Comparison of ENCODE assay signal across 22 cellular contexts in the genomic region with DNA sequence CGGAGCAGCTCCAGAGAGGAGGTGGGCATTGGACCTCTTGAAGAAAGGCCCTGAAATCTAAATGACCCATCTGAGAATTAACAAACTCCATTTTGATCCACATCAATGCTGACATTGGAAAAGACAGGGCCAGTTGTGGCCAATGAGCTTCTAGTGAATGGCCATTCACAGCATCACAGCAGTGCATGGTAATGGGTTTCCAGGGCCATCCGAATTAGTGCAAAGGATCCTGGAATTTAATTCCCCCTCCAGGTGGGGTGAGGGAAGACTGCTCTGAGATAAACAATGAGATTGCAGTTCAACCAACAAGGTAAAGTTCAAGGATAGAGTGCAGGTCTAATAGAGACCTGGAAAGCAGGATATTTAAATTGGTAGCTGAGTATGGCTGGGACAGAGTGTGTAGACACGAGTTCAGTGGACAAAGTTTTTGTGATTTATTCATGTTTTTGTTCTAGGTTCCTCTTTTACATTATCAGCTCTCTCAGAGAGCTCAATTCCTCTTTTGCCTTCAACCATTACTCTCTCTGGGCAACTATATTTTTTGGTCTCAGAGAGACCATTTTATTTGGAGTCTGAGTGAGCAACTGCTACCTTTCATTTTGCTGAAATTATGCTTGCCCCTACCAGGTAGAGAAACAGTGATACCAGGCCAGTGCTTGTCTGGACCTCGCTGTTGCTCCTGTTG. TPM values are rescaled to one million over a fixed set of nuclear protein-coding genes. Genes with fewer than 3 reads are reported as not detected.
A peak's percentile ranks its signal among the peaks of the same experiment; 100 is the strongest.
DNase-seq lines count a peak whose midpoint lies in the region; ATAC-seq, FAIRE-seq and TF ChIP-seq lines count a peak whose summit lies in the region.
"Had no signal": no experiment of that assay in that cellular context is flagged by ENCODE, and none has a peak within 500 bp of the region (broad histone marks: within the 10 kb centered on the region; RNA-seq: fewer than 3 reads in every experiment).

No MANE protein-coding gene starts in this region.

- no peak for TF ChIP-seq POLR2A in H1 (IDR thresholded peaks at IDR 0.05; ENCODE audit: control extremely low read depth in 1 of 2, low read depth in 2 of 2, low read length in 2 of 2)

- H3K36me3 Mint-ChIP-seq in activated CD4-positive, alpha-beta T cell treated with anti-CD3 and anti-CD28 coated beads, Interleukin-2, amount 10 ng/mL, durations not matched to agents 24 days and 14 days (ENCODE audit: low read depth) = no peaks in the 10 kb centered on the region
- H3K36me3 Mint-ChIP-seq: CD14-positive monocyte had no signal

- no peak overlapping the region for H3K9ac ChIP-seq in H1 (replicated peaks in 1 of 4; ENCODE audit: extremely low read depth in 1 of 4, low read depth in 3 of 4, low read length in 3 of 4)

- no peak for FAIRE-seq in H1 (lab: Jason Lieb, UNC)
- FAIRE-seq: A549 had no signal

- ATAC-seq in HG03025 (IDR thresholded peaks at IDR 0.05; ENCODE audit: low FRiP score, unreplicated experiment) (no peak), HG03457 (IDR thresholded peaks at IDR 0.05; ENCODE audit: unreplicated experiment) (no peak), GM21723 (IDR thresholded peaks at IDR 0.05; ENCODE audit: unreplicated experiment) (no peak)
- ATAC-seq: A549, SK-N-SH treated with all-trans-retinoic acid at 6 μM for 48 hours had no signal

- CTCF ChIA-PET in H1 (lab: Charles Lee; ENCODE audit: partially characterized antibody) = interaction anchor here (0.6 to 1.7 kb wide), 3 partner anchors 11 to 64 kb away, joined by 3 to 10 read pairs (median 3); no protein-coding TSS in a partner anchor

- H3K9me3 ChIP-seq in H1 (ENCODE audit: insufficient read depth in 2 of 2, low read depth in 1 of 2, low read length in 1 of 2) = no peaks in the 10 kb centered on the region
- H3K9me3 ChIP-seq: A549, Peyer's patch had no signal

- H3K9me3 Mint-ChIP-seq in activated CD4-positive, alpha-beta T cell treated with anti-CD3 and anti-CD28 coated beads, Interleukin-2, amount 10 ng/mL, durations not matched to agents 24 days and 14 days = no peaks in the 10 kb centered on the region

- H3K4me3 Mint-ChIP-seq in activated CD4-positive, alpha-beta T cell treated with anti-CD3 and anti-CD28 coated beads, Interleukin-2, amount 10 ng/mL, durations not matched to agents 24 days and 14 days = no peak overlapping the region

- DNase-seq in activated CD4-positive, alpha-beta T cell treated with anti-CD3 and anti-CD28 coated beads, Interleukin-2, amount 10 ng/mL, durations not matched to agents 24 days and 14 days = peak; percentile 29
- no peak for DNase-seq in activated CD4-positive, alpha-beta T cell treated with anti-CD3 and anti-CD28 coated beads for 48 hours
- peak; percentile 44 for DNase-seq in OCI-M1 (lab: John Stamatoyannopoulos, UW)
- no peak for DNase-seq in H1 (ENCODE audit: low read depth in 1 of 2, low spot score in 2 of 2)
- DNase-seq: DMS 273 treated with DMSO at 0.1 percent for 48 hours, GF-D8, Karpas-422, MM.1S, NCI-H1417 treated with DMSO at 0.1 percent for 48 hours, NCI-H1930, NCI-H2171, NCI-H446 treated with DMSO at 0.1 percent for 48 hours, NCI-H748 treated with DMSO at 0.1 percent for 48 hours, Peyer's patch, SHP77 had no signal

- H2BK15ac ChIP-seq in H1 (ENCODE audit: low read length) = no peak overlapping the region

- no peak overlapping the region for H3K4ac ChIP-seq in H1 (replicated peaks; ENCODE audit: insufficient read length, low read depth, low read length)

- H4K20me1 ChIP-seq in H1 (replicated peaks in 1 of 2; ENCODE audit: control insufficient read depth in 1 of 2, insufficient read depth in 2 of 2, low read length in 2 of 2) = no peaks in the 10 kb centered on the region

- no peak overlapping the region for H2BK5ac ChIP-seq in H1 (ENCODE audit: low read depth, low read length)

- H3K23ac ChIP-seq in H1 (ENCODE audit: insufficient read length) = no peak overlapping the region

- no peak overlapping the region for H2AFZ ChIP-seq in H1 (ENCODE audit: low read length)

- H3K23me2 ChIP-seq in H1 (ENCODE audit: low read depth, low read length) = peaks cover under 1% of the 10 kb centered on the region

- no peak overlapping the region for H3K56ac ChIP-seq in H1 (replicated peaks; ENCODE audit: insufficient read length, low read depth, low read length)

- no peak overlapping the region for H3K4me3 ChIP-seq in H1 (ENCODE audit: extremely low read depth in 1 of 4, insufficient read depth in 2 of 4, low read depth in 3 of 4, low read length in 4 of 4)
- H3K4me3 ChIP-seq: A549, Peyer's patch had no signal

- POLR2A ChIA-PET in H1 (lab: Charles Lee; ENCODE audit: partially characterized antibody) = no interaction called here

- H2BK20ac ChIP-seq in H1 (ENCODE audit: low read length) = no peak overlapping the region

- no peak overlapping the region for H3K27ac Mint-ChIP-seq in activated CD4-positive, alpha-beta T cell treated with anti-CD3 and anti-CD28 coated beads, Interleukin-2, amount 10 ng/mL, durations not matched to agents 24 days and 14 days
- H3K27ac Mint-ChIP-seq: CD14-positive monocyte had no signal

- TF ChIP-seq RAD21 in H1 (IDR thresholded peaks at IDR 0.05 in 1 of 2, conservative IDR thresholded peaks at IDR 0.05 in 1 of 2; ENCODE audit: low read depth in 2 of 2, low read length in 2 of 2) = no peak

- 83% methylated on average over 4 of the region's 4 CpGs; no CpG with 5 or more reads in 1 of the 2 experiments for WGBS in H1 (ENCODE audit: extremely low coverage in 1 of 2, insufficient coverage in 1 of 2, insufficient read length in 1 of 2, insufficient replicate concordance in 2 of 2, low coverage in 1 of 2, low lambda C conversion rate in 2 of 2, missing lambda C conversion rate in 1 of 2), 2 experiments

- H3K4me1 ChIP-seq in H1 (replicated peaks in 1 of 4; ENCODE audit: control insufficient read depth in 3 of 4, insufficient read depth in 4 of 4, low read length in 3 of 4) = peaks cover 0 to 5% (median 1%) of the 10 kb centered on the region in 4 experiments; a peak in 2 of 7 replicates
- H3K4me1 ChIP-seq: A549 had no signal

- no peak overlapping the region for H3K4me2 ChIP-seq in H1 (ENCODE audit: insufficient read depth in 1 of 2, low read depth in 2 of 2, low read length in 2 of 2)
- H3K4me2 ChIP-seq: A549 had no signal

- H4K91ac ChIP-seq in H1 (replicated peaks; ENCODE audit: insufficient read length, low read length) = no peak overlapping the region

- TF ChIP-seq CTCF in H1 (IDR thresholded peaks at IDR 0.05; ENCODE audit: control extremely low read depth in 1 of 3, insufficient read depth in 1 of 3, low read depth in 1 of 3, low read length in 3 of 3) = no peak

- no peak overlapping the region for H3K27ac ChIP-seq in H1 (ENCODE audit: low read depth, low read length)
- H3K27ac ChIP-seq: A549, Peyer's patch had no signal

- H3K79me2 ChIP-seq in H1 (ENCODE audit: control insufficient read depth in 1 of 2, insufficient read depth in 2 of 2, low read length in 2 of 2) = no peaks in the 10 kb centered on the region

- no peak overlapping the region for H2BK12ac ChIP-seq in H1 (ENCODE audit: low read depth, low read length)

- no peak overlapping the region for H3K18ac ChIP-seq in H1 (ENCODE audit: extremely low read depth, low read length)

- H3K27me3 Mint-ChIP-seq in activated CD4-positive, alpha-beta T cell treated with anti-CD3 and anti-CD28 coated beads, Interleukin-2, amount 10 ng/mL, durations not matched to agents 24 days and 14 days = peaks cover 42% of the 10 kb centered on the region

- peaks cover 11 to 26% (median 24%) of the 10 kb centered on the region in 4 experiments for H3K27me3 ChIP-seq in H1 (replicated peaks in 1 of 4; ENCODE audit: control insufficient read depth in 3 of 4, extremely low read depth in 1 of 4, insufficient read depth in 3 of 4, low read length in 3 of 4)
- H3K27me3 ChIP-seq: Peyer's patch had no signal

- no peak overlapping the region for H2AK5ac ChIP-seq in H1 (ENCODE audit: low read depth, low read length)

- no peak overlapping the region for H2BK120ac ChIP-seq in H1 (replicated peaks; ENCODE audit: low read depth, low read length)

- no peaks in the 10 kb centered on the region for H3K79me1 ChIP-seq in H1 (ENCODE audit: low read depth, low read length)

- TF ChIP-seq EP300 in H1 (IDR thresholded peaks at IDR 0.05; ENCODE audit: borderline replicate concordance in 1 of 2, low read depth in 2 of 2, low read length in 2 of 2) = no peak

- H3K4me1 Mint-ChIP-seq in activated CD4-positive, alpha-beta T cell treated with anti-CD3 and anti-CD28 coated beads, Interleukin-2, amount 10 ng/mL, durations not matched to agents 24 days and 14 days = no peaks in the 10 kb centered on the region

- H4K8ac ChIP-seq in H1 (ENCODE audit: extremely low read depth, insufficient read depth, low read length) = no peak overlapping the region

- H3K14ac ChIP-seq in H1 (ENCODE audit: insufficient read length) = no peak overlapping the region

- intact Hi-C loops in activated CD4-positive, alpha-beta T cell treated with anti-CD3 and anti-CD28 coated beads, Interleukin-2, amount 10 ng/mL, durations not matched to agents 24 days and 14 days (cut with micrococcal nuclease) = no loop called here

- H4K5ac ChIP-seq in H1 (ENCODE audit: insufficient read length, low read depth, low read length) = no peak overlapping the region

- H3K36me3 ChIP-seq in H1 (ENCODE audit: control insufficient read depth in 2 of 4, insufficient read depth in 4 of 4, low read length in 3 of 4) = no peaks in the 10 kb centered on the region
- H3K36me3 ChIP-seq: Peyer's patch had no signal

TF ChIP-seq in H1, 55 proteins besides CTCF, POLR2A, EP300 and RAD21 (continues in another document):
- TF ChIP-seq MAFK (IDR thresholded peaks at IDR 0.05; ENCODE audit: low read depth, low read length) (no peak), SAP30 (IDR thresholded peaks at IDR 0.05; ENCODE audit: insufficient read depth, insufficient replicate concordance, low read length) (no peak), RFX5 (IDR thresholded peaks at IDR 0.05; ENCODE audit: borderline replicate concordance, low read depth, low read length) (peak; percentile 80; the same call in 1 of the 2 replicates), RNF2 (IDR thresholded peaks at IDR 0.05; ENCODE audit: borderline replicate concordance, low read depth, low read length, missing control alignments, poor library complexity, severe bottlenecking) (no peak), NRF1 (IDR thresholded peaks at IDR 0.05; ENCODE audit: low read depth, low read length) (no peak), GTF2F1 (IDR thresholded peaks at IDR 0.05; ENCODE audit: borderline replicate concordance, low read depth, low read length) (no peak)

RNA-seq across cellular contexts. Expression of a gene that starts 5.0 kb away (rescaled TPM):
- total RNA-seq in activated CD4-positive, alpha-beta T cell treated with anti-CD3 and anti-CD28 coated beads, Interleukin-2, amount 10 ng/mL, durations not matched to agents 24 days and 14 days = not detected in 2 replicates
- 0.19 and 0.37 TPM in 2 replicates for total RNA-seq in H1 (2021; fragmentation: NEBNext Ultra II Directional; extraction: Animal tissue kit (Norgen Biotek cat#: 25700))
- 0.09 and 0.17 TPM in 2 replicates for polyA plus RNA-seq in H1 (2011; rRNA removed)
- 0.14 TPM for polyA plus RNA-seq in H1 (2011; cell fraction: cytosol; rRNA removed)
- 0.16 TPM for polyA plus RNA-seq in H1 (2011; cell fraction: nucleus; rRNA removed)
- 0.09 to 0.28 TPM (median 0.18 TPM) in 4 replicates for polyA plus RNA-seq in H1 (2012, experiment 1 of 2)
- polyA plus RNA-seq in H1 (2012, experiment 2 of 2) = 0.04 TPM
- polyA plus RNA-seq in H1 (2013, experiment 1 of 2) = 0.18 TPM
- 0.20 TPM for polyA plus RNA-seq in H1 (2013, experiment 2 of 2)
- polyA minus RNA-seq in H1 (2011; rRNA and poly(A)+ RNA removed) = 0.37 and 1.4 TPM in 2 replicates
- not detected for polyA minus RNA-seq in H1 (2011; cell fraction: cytosol; rRNA and poly(A)+ RNA removed)
- polyA minus RNA-seq in H1 (2011; cell fraction: nucleus; rRNA and poly(A)+ RNA removed) = 0.20 TPM
- total RNA-seq: Daoy had no signal
- polyA plus RNA-seq: CD14-positive monocyte had no signal

Comparison
In these comparisons a context has a peak if more than half of its experiments do, and no peak if none do; other contexts are left out.
1. DNase-seq: peak in activated CD4-positive, alpha-beta T cell treated with anti-CD3 and anti-CD28 coated beads, Interleukin-2, amount 10 ng/mL, durations not matched to agents 24 days and 14 days (single experiment) and OCI-M1 (single experiment); none in activated CD4-positive, alpha-beta T cell treated with anti-CD3 and anti-CD28 coated beads for 48 hours (single experiment) and H1 (0 of 2).